Comparison of ENCODE assay signal across 1 cellular context in genomic region chr19:20664342-20664916, GRCh38.
TF ChIP-seq lines count a peak whose summit lies in the region.
"Not testable (repeated sequence)": the region's sequence is repeated elsewhere in the genome, so short reads cannot be mapped to it uniquely, and the experiment has no call there.

No MANE protein-coding gene starts in this region.

TF ChIP-seq in HepG2, 621 proteins besides CTCF, POLR2A, EP300 and RAD21 (continued from another document):
- TF ChIP-seq ZGPAT (CRISPR knock-in tag; IDR thresholded peaks at IDR 0.05) (0 out of 2 replicates have a peak, but pooled peaks have one; percentile 28), FOXO1 (CRISPR knock-in tag; IDR thresholded peaks at IDR 0.05) (peak; percentile 15; the same call in 1 of the 2 replicates), ETV5 (CRISPR knock-in tag; IDR thresholded peaks at IDR 0.05; ENCODE audit: borderline replicate concordance) (peak; percentile 45; the same call in 1 of the 2 replicates), FOXP1 (CRISPR knock-in tag; IDR thresholded peaks at IDR 0.05) (peak; percentile 36; the same call in 1 of the 2 replicates), AHDC1 (CRISPR knock-in tag; IDR thresholded peaks at IDR 0.05; ENCODE audit: borderline replicate concordance) (peak; percentile 57; the same call in 1 of the 2 replicates), ARID5B (CRISPR knock-in tag; IDR thresholded peaks at IDR 0.05) (peak; percentile 72), GLI4 (CRISPR knock-in tag; IDR thresholded peaks at IDR 0.05; ENCODE audit: borderline replicate concordance) (0 out of 2 replicates have a peak, but pooled peaks have one; percentile 31), ZMYM2 (CRISPR knock-in tag; IDR thresholded peaks at IDR 0.05) (peak; percentile 57; the same call in 1 of the 2 replicates), PAXIP1 (CRISPR knock-in tag; conservative IDR thresholded peaks at IDR 0.05) (peak; percentile 77), JUND (CRISPR knock-in tag; IDR thresholded peaks at IDR 0.05) (0 out of 2 replicates have a peak, but pooled peaks have one; percentile 17), MIXL1 (CRISPR knock-in tag; IDR thresholded peaks at IDR 0.05) (0 out of 2 replicates have a peak, but pooled peaks have one; percentile 19), DRAP1 (CRISPR knock-in tag; IDR thresholded peaks at IDR 0.05) (peak; percentile 78; the same call in 1 of the 2 replicates), ASH2L (IDR thresholded peaks at IDR 0.05; ENCODE audit: insufficient read length, low read depth, low read length) (peak; percentile 25), SOX5 (CRISPR knock-in tag; IDR thresholded peaks at IDR 0.05; ENCODE audit: borderline replicate concordance) (peak; percentile 70; the same call in 1 of the 2 replicates), SP4 (CRISPR knock-in tag; IDR thresholded peaks at IDR 0.05) (peak; percentile 46; the same call in 1 of the 2 replicates)
- TF ChIP-seq, protein P1, sequence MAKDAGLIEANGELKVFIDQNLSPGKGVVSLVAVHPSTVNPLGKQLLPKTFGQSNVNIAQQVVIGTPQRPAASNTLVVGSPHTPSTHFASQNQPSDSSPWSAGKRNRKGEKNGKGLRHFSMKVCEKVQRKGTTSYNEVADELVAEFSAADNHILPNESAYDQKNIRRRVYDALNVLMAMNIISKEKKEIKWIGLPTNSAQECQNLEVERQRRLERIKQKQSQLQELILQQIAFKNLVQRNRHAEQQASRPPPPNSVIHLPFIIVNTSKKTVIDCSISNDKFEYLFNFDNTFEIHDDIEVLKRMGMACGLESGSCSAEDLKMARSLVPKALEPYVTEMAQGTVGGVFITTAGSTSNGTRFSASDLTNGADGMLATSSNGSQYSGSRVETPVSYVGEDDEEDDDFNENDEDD (CRISPR knock-in tag; IDR thresholded peaks at IDR 0.05; ENCODE audit: borderline replicate concordance): 0 out of 2 replicates have a peak, but pooled peaks have one; percentile 17
- not testable (repeated sequence) for TF ChIP-seq FOXP1 (IDR thresholded peaks at IDR 0.05)
